Comparison of ENCODE assay signal across 8 cellular contexts in genomic region chr7:64562246-64562620, GRCh38. TPM values are rescaled to one million over a fixed set of nuclear protein-coding genes. Genes with fewer than 3 reads are reported as not detected.
DNase-seq lines count a peak whose midpoint lies in the region; FAIRE-seq and TF ChIP-seq lines count a peak whose summit lies in the region.

No MANE protein-coding gene starts in this region.

- H3K4me1 ChIP-seq in BLaER1 (peaks cover 4% of the 10 kb centered on the region; the same call in 1 of the 2 replicates), HUES6 (ENCODE audit: control insufficient read depth, insufficient read depth, low read length) (no peaks in the 10 kb centered on the region), mammary epithelial cell (ENCODE audit: insufficient read depth, low read length) (no peaks in the 10 kb centered on the region), mucosa of rectum (ENCODE audit: control insufficient read depth in 2 of 2, insufficient read depth in 2 of 2, low read length in 2 of 2) (no peaks in the 10 kb centered on the region)

- no TSS peak for BruUV-seq in mammary epithelial cell (replicated peaks; lab: Mats Ljungman, UMichigan)

- H3K9me3 ChIP-seq in BLaER1 (peaks cover 62% of the 10 kb centered on the region), HUES6 (ENCODE audit: control insufficient read depth, insufficient read depth, low read depth, low read length) (peaks cover 29% of the 10 kb centered on the region), mammary epithelial cell (replicated peaks; ENCODE audit: insufficient read depth, low read length) (no peaks in the 10 kb centered on the region), mucosa of rectum (ENCODE audit: control insufficient read depth in 2 of 2, low read length in 2 of 2) (no peaks in the 10 kb centered on the region)

- peaks cover 45% of the 10 kb centered on the region for H3K79me2 ChIP-seq in mammary epithelial cell (ENCODE audit: insufficient read depth, low read length)

- CTCF ChIA-PET in mammary epithelial cell (lab: Charles Lee; ENCODE audit: low non-redundant PET), result no interaction called here

- DNase-seq in mammary epithelial cell, result no peak
- DNase-seq in GOT3 (lab: John Stamatoyannopoulos, UW), result no peak
- no peak for DNase-seq in medulla oblongata (ENCODE audit: extremely low spot score)
- DNase-seq in SHP77 (lab: John Stamatoyannopoulos, UW), result no peak
- DNase-seq in D721Med (ENCODE audit: insufficient read length, low spot score), result no peak

- no peak for FAIRE-seq in D721Med (lab: Jason Lieb, UNC)

- H3K27me3 ChIP-seq in BLaER1 (no peaks in the 10 kb centered on the region), HUES6 (ENCODE audit: control insufficient read depth, insufficient read depth, low read length) (no peaks in the 10 kb centered on the region), mammary epithelial cell (ENCODE audit: insufficient read depth, low read length) (no peaks in the 10 kb centered on the region), mucosa of rectum (ENCODE audit: control insufficient read depth in 2 of 2, insufficient read depth in 2 of 2, low read length in 2 of 2) (no peaks in the 10 kb centered on the region)

- H3K36me3 ChIP-seq in BLaER1 (peaks cover 43% of the 10 kb centered on the region), HUES6 (ENCODE audit: control insufficient read depth, insufficient read depth, low read length) (no peaks in the 10 kb centered on the region), mammary epithelial cell (ENCODE audit: insufficient read depth, low read length) (no peaks in the 10 kb centered on the region), mucosa of rectum (ENCODE audit: control insufficient read depth in 2 of 2, insufficient read depth in 2 of 2, low read length in 2 of 2) (no peaks in the 10 kb centered on the region)

- H3K4me3 ChIP-seq in BLaER1 (peak overlapping the region; percentile 98), HUES6 (ENCODE audit: low read depth, low read length) (peak overlapping the region; percentile 91), mammary epithelial cell (replicated peaks in 1 of 3; ENCODE audit: insufficient read depth in 1 of 3, low read depth in 2 of 3, low read length in 3 of 3) (peak overlapping the region; percentile 84 to 99 (median 93)), mucosa of rectum (ENCODE audit: low read length in 2 of 2) (peak overlapping the region; percentile 97 to 99)

- H3K9ac ChIP-seq in BLaER1, result peak overlapping the region; percentile 91
- peak overlapping the region; percentile 91 for H3K9ac ChIP-seq in HUES6 (ENCODE audit: low read length)
- peak overlapping the region; percentile 76 for H3K9ac ChIP-seq in mammary epithelial cell (ENCODE audit: insufficient read depth, low read length)
- peak overlapping the region; percentile 75 to 80 for H3K9ac ChIP-seq in mucosa of rectum (ENCODE audit: low read depth in 1 of 2, low read length in 2 of 2)

- 4% methylated on average over 4 of the region's 4 CpGs for WGBS in mammary epithelial cell (ENCODE audit: low coverage, missing lambda C conversion rate)

- H2AFZ ChIP-seq in mammary epithelial cell (ENCODE audit: low read depth, low read length), result peak overlapping the region; percentile 100

- H3K27ac ChIP-seq in BLaER1 (peak overlapping the region; percentile 91), HUES6 (ENCODE audit: low read depth, low read length) (no peak overlapping the region), mammary epithelial cell (ENCODE audit: insufficient read depth, low read depth, low read length) (peak overlapping the region; percentile 61), mucosa of rectum (ENCODE audit: low read depth in 2 of 2, low read length in 2 of 2) (peak overlapping the region; percentile 70 to 77)

- in situ Hi-C loops in mammary epithelial cell (cut with MboI; ENCODE audit: low sequenced_read_pairs in 2 of 2), result no loop called here

- intact Hi-C loops in mammary epithelial cell (cut with micrococcal nuclease), result no loop called here

- TF ChIP-seq CTCF in mammary epithelial cell (conservative IDR thresholded peaks at IDR 0.05 in 1 of 2, IDR thresholded peaks at IDR 0.05 in 1 of 2; ENCODE audit: extremely low read depth in 1 of 2, insufficient read depth in 1 of 2, low read depth in 1 of 2, low read length in 2 of 2) (no peak), D721Med (IDR thresholded peaks at IDR 0.05; ENCODE audit: insufficient read depth, missing control alignments) (no peak)

- dilution Hi-C loops in mammary epithelial cell (cut with HindIII; ENCODE audit: low sequenced_read_pairs), result no loop called here

- no peaks in the 10 kb centered on the region for H4K20me1 ChIP-seq in BLaER1
- H4K20me1 ChIP-seq in mammary epithelial cell (ENCODE audit: insufficient read depth, low read length), result no peaks in the 10 kb centered on the region

- H3K4me2 ChIP-seq in BLaER1, result peak overlapping the region; percentile 67
- peak overlapping the region; percentile 64 for H3K4me2 ChIP-seq in mammary epithelial cell (ENCODE audit: insufficient read depth, low read depth, low read length)

RNA-seq across cellular contexts. Expression of gene ZNF680, which starts 0.6 kb away (rescaled TPM):
- total RNA-seq in mammary epithelial cell, result 10 to 100 TPM in 1 of 2 donors, 1 to 10 TPM in 1; 7.6 to 14.5 TPM
- polyA plus RNA-seq in mammary epithelial cell, result 1.8 TPM
- 3.7 TPM for polyA minus RNA-seq in mammary epithelial cell
